Comparison of ENCODE assay signal across 1 cellular context in the genomic region with DNA sequence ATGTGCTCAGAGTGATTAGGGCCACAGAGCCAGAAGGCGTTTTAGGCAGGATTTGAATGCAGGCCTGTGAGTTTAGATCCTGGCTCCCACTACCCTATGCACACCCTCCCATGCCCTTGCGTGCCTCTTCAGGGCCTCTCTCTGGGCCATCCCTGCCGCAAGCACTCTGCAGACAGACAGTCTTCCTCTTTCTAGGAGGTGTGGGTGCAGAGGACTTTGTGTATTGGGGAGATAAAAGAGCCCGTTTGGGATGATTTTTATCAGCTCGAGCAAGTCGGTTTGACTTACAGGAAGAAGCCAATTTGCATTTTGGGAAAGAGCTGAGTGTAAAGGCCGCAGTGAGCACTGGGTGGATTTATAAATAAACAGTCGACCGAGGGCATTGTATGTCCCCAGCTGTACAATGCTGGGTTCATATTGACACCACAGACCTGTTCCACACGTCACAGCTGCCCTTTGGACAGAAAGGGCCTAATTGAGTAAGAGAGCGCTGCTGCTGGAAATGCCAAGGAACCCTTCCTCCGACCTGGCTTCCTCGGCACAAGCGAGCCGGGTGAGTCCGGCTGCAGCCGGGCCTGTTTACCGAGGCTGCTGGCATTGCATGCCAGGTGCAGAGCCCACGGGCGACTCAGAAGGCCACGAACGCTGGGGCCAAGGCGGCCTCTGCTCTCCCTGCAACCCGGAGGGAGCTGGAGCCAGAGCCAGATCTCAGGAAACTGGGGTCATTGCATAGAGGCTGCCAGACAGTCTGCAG.
A peak's percentile ranks its signal among the peaks of the same experiment; 100 is the strongest.
TF ChIP-seq lines count a peak whose summit lies in the region.

No MANE protein-coding gene starts in this region.

TF ChIP-seq in HepG2, 621 proteins besides CTCF, POLR2A, EP300 and RAD21 (continued from another document and continues in another):
- TF ChIP-seq, protein P1, sequence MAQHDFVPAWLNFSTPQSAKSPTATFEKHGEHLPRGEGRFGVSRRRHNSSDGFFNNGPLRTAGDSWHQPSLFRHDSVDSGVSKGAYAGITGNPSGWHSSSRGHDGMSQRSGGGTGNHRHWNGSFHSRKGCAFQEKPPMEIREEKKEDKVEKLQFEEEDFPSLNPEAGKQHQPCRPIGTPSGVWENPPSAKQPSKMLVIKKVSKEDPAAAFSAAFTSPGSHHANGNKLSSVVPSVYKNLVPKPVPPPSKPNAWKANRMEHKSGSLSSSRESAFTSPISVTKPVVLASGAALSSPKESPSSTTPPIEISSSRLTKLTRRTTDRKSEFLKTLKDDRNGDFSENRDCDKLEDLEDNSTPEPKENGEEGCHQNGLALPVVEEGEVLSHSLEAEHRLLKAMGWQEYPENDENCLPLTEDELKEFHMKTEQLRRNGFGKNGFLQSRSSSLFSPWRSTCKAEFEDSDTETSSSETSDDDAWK (CRISPR knock-in tag; IDR thresholded peaks at IDR 0.05) = no peak
- TF ChIP-seq NRL (CRISPR knock-in tag; IDR thresholded peaks at IDR 0.05; ENCODE audit: borderline replicate concordance) (no peak; the same call in 1 of the 2 replicates), HOXA3 (CRISPR knock-in tag; IDR thresholded peaks at IDR 0.05) (peak; percentile 91), ZNF282 (IDR thresholded peaks at IDR 0.05; ENCODE audit: partially characterized antibody) (no peak), HOXA7 (CRISPR knock-in tag; IDR thresholded peaks at IDR 0.05) (no peak), GATAD1 (CRISPR knock-in tag; IDR thresholded peaks at IDR 0.05) (0 out of 2 replicates have a peak, but pooled peaks have one; percentile 53), ESRRA (CRISPR knock-in tag; IDR thresholded peaks at IDR 0.05; ENCODE audit: low read depth) (no peak; the same call in none of the 2 replicates), IRX3 (CRISPR knock-in tag; IDR thresholded peaks at IDR 0.05; ENCODE audit: borderline replicate concordance, low read depth) (no peak), ZNF20 (CRISPR knock-in tag; IDR thresholded peaks at IDR 0.05) (no peak), TCF7 (IDR thresholded peaks at IDR 0.05; ENCODE audit: low read depth) (peak; percentile 66), CHD4 (IDR thresholded peaks at IDR 0.05; ENCODE audit: borderline replicate concordance, low read length) (peak; percentile 90), ZNF552 (CRISPR knock-in tag; IDR thresholded peaks at IDR 0.05; ENCODE audit: borderline replicate concordance) (0 out of 2 replicates have a peak, but pooled peaks have one; percentile 70), MTF2 (CRISPR knock-in tag; IDR thresholded peaks at IDR 0.05; ENCODE audit: borderline replicate concordance) (no peak), FOSL1 (CRISPR knock-in tag; IDR thresholded peaks at IDR 0.05; ENCODE audit: borderline replicate concordance) (no peak), ZFP36L1 (CRISPR knock-in tag; IDR thresholded peaks at IDR 0.05) (peak; percentile 84; the same call in 1 of the 2 replicates), ZNF776 (CRISPR knock-in tag; IDR thresholded peaks at IDR 0.05) (no peak), NR2F2 (IDR thresholded peaks at IDR 0.05; ENCODE audit: borderline replicate concordance, low read depth) (peak; percentile 35; the same call in 1 of the 2 replicates), IRF2 (CRISPR knock-in tag; IDR thresholded peaks at IDR 0.05) (peak; percentile 80; the same call in 1 of the 2 replicates), ZNF431 (CRISPR knock-in tag; IDR thresholded peaks at IDR 0.05; ENCODE audit: borderline replicate concordance, low read depth) (no peak; the same call in 1 of the 2 replicates), SCMH1 (CRISPR knock-in tag; IDR thresholded peaks at IDR 0.05; ENCODE audit: borderline replicate concordance) (no peak), FOXJ3 (CRISPR knock-in tag; IDR thresholded peaks at IDR 0.05; ENCODE audit: borderline replicate concordance) (peak; percentile 89; the same call in 1 of the 2 replicates), HES4 (CRISPR knock-in tag; IDR thresholded peaks at IDR 0.05; ENCODE audit: borderline replicate concordance) (no peak), NR2F6 (IDR thresholded peaks at IDR 0.05) (peak; percentile 78), NR2F6 (CRISPR knock-in tag; IDR thresholded peaks at IDR 0.05) (peak; percentile 84), NFKBIZ (CRISPR knock-in tag; IDR thresholded peaks at IDR 0.05) (peak; percentile 94), SIN3A (IDR thresholded peaks at IDR 0.05; ENCODE audit: borderline replicate concordance, low read depth, low read length) (no peak; the same call in 1 of the 2 replicates), SIX4 (CRISPR knock-in tag; IDR thresholded peaks at IDR 0.05) (peak; percentile 84), EED (CRISPR knock-in tag; IDR thresholded peaks at IDR 0.05) (no peak), MLLT10 (CRISPR knock-in tag; IDR thresholded peaks at IDR 0.05) (no peak), ZNF460 (CRISPR knock-in tag; IDR thresholded peaks at IDR 0.05; ENCODE audit: borderline replicate concordance) (no peak), ZNF350 (CRISPR knock-in tag; IDR thresholded peaks at IDR 0.05; ENCODE audit: borderline replicate concordance, low read depth) (no peak; the same call in 1 of the 2 replicates), SKI (IDR thresholded peaks at IDR 0.05; ENCODE audit: partially characterized antibody) (no peak), TMF1 (CRISPR knock-in tag; IDR thresholded peaks at IDR 0.05; ENCODE audit: low read depth) (no peak), ZNF777 (CRISPR knock-in tag; IDR thresholded peaks at IDR 0.05) (no peak), SIN3B (IDR thresholded peaks at IDR 0.05; ENCODE audit: low read length) (no peak), BCL6 (CRISPR knock-in tag; IDR thresholded peaks at IDR 0.05) (peak; percentile 97)
- TF ChIP-seq, protein P2, sequence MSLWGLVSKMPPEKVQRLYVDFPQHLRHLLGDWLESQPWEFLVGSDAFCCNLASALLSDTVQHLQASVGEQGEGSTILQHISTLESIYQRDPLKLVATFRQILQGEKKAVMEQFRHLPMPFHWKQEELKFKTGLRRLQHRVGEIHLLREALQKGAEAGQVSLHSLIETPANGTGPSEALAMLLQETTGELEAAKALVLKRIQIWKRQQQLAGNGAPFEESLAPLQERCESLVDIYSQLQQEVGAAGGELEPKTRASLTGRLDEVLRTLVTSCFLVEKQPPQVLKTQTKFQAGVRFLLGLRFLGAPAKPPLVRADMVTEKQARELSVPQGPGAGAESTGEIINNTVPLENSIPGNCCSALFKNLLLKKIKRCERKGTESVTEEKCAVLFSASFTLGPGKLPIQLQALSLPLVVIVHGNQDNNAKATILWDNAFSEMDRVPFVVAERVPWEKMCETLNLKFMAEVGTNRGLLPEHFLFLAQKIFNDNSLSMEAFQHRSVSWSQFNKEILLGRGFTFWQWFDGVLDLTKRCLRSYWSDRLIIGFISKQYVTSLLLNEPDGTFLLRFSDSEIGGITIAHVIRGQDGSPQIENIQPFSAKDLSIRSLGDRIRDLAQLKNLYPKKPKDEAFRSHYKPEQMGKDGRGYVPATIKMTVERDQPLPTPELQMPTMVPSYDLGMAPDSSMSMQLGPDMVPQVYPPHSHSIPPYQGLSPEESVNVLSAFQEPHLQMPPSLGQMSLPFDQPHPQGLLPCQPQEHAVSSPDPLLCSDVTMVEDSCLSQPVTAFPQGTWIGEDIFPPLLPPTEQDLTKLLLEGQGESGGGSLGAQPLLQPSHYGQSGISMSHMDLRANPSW (CRISPR knock-in tag; IDR thresholded peaks at IDR 0.05; ENCODE audit: borderline replicate concordance) = no peak
- TF ChIP-seq, protein P3, sequence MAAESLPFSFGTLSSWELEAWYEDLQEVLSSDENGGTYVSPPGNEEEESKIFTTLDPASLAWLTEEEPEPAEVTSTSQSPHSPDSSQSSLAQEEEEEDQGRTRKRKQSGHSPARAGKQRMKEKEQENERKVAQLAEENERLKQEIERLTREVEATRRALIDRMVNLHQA (CRISPR knock-in tag; IDR thresholded peaks at IDR 0.05) = no peak
- TF ChIP-seq, protein P4, sequence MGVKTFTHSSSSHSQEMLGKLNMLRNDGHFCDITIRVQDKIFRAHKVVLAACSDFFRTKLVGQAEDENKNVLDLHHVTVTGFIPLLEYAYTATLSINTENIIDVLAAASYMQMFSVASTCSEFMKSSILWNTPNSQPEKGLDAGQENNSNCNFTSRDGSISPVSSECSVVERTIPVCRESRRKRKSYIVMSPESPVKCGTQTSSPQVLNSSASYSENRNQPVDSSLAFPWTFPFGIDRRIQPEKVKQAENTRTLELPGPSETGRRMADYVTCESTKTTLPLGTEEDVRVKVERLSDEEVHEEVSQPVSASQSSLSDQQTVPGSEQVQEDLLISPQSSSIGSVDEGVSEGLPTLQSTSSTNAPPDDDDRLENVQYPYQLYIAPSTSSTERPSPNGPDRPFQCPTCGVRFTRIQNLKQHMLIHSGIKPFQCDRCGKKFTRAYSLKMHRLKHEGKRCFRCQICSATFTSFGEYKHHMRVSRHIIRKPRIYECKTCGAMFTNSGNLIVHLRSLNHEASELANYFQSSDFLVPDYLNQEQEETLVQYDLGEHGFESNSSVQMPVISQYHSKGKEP (CRISPR knock-in tag; IDR thresholded peaks at IDR 0.05) = no peak
- TF ChIP-seq, protein P5, sequence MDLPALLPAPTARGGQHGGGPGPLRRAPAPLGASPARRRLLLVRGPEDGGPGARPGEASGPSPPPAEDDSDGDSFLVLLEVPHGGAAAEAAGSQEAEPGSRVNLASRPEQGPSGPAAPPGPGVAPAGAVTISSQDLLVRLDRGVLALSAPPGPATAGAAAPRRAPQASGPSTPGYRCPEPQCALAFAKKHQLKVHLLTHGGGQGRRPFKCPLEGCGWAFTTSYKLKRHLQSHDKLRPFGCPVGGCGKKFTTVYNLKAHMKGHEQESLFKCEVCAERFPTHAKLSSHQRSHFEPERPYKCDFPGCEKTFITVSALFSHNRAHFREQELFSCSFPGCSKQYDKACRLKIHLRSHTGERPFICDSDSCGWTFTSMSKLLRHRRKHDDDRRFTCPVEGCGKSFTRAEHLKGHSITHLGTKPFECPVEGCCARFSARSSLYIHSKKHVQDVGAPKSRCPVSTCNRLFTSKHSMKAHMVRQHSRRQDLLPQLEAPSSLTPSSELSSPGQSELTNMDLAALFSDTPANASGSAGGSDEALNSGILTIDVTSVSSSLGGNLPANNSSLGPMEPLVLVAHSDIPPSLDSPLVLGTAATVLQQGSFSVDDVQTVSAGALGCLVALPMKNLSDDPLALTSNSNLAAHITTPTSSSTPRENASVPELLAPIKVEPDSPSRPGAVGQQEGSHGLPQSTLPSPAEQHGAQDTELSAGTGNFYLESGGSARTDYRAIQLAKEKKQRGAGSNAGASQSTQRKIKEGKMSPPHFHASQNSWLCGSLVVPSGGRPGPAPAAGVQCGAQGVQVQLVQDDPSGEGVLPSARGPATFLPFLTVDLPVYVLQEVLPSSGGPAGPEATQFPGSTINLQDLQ (CRISPR knock-in tag; IDR thresholded peaks at IDR 0.05) = peak; percentile 22; the same call in 1 of the 2 replicates
- TF ChIP-seq, protein P6, sequence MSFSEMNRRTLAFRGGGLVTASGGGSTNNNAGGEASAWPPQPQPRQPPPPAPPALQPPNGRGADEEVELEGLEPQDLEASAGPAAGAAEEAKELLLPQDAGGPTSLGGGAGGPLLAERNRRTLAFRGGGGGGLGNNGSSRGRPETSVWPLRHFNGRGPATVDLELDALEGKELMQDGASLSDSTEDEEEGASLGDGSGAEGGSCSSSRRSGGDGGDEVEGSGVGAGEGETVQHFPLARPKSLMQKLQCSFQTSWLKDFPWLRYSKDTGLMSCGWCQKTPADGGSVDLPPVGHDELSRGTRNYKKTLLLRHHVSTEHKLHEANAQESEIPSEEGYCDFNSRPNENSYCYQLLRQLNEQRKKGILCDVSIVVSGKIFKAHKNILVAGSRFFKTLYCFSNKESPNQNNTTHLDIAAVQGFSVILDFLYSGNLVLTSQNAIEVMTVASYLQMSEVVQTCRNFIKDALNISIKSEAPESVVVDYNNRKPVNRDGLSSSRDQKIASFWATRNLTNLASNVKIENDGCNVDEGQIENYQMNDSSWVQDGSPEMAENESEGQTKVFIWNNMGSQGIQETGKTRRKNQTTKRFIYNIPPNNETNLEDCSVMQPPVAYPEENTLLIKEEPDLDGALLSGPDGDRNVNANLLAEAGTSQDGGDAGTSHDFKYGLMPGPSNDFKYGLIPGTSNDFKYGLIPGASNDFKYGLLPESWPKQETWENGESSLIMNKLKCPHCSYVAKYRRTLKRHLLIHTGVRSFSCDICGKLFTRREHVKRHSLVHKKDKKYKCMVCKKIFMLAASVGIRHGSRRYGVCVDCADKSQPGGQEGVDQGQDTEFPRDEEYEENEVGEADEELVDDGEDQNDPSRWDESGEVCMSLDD (CRISPR knock-in tag; IDR thresholded peaks at IDR 0.05; ENCODE audit: borderline replicate concordance) = no peak
- TF ChIP-seq, protein P7, sequence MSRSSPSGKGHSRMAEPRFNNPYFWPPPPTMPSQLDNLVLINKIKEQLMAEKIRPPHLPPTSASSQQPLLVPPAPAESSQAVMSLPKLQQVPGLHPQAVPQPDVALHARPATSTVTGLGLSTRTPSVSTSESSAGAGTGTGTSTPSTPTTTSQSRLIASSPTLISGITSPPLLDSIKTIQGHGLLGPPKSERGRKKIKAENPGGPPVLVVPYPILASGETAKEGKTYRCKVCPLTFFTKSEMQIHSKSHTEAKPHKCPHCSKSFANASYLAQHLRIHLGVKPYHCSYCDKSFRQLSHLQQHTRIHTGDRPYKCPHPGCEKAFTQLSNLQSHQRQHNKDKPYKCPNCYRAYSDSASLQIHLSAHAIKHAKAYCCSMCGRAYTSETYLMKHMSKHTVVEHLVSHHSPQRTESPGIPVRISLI (CRISPR knock-in tag; IDR thresholded peaks at IDR 0.05; ENCODE audit: borderline replicate concordance) = no peak
- TF ChIP-seq, protein P8, sequence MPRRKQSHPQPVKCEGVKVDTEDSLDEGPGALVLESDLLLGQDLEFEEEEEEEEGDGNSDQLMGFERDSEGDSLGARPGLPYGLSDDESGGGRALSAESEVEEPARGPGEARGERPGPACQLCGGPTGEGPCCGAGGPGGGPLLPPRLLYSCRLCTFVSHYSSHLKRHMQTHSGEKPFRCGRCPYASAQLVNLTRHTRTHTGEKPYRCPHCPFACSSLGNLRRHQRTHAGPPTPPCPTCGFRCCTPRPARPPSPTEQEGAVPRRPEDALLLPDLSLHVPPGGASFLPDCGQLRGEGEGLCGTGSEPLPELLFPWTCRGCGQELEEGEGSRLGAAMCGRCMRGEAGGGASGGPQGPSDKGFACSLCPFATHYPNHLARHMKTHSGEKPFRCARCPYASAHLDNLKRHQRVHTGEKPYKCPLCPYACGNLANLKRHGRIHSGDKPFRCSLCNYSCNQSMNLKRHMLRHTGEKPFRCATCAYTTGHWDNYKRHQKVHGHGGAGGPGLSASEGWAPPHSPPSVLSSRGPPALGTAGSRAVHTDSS (CRISPR knock-in tag; conservative IDR thresholded peaks at IDR 0.05) = no peak
- TF ChIP-seq, protein P9, sequence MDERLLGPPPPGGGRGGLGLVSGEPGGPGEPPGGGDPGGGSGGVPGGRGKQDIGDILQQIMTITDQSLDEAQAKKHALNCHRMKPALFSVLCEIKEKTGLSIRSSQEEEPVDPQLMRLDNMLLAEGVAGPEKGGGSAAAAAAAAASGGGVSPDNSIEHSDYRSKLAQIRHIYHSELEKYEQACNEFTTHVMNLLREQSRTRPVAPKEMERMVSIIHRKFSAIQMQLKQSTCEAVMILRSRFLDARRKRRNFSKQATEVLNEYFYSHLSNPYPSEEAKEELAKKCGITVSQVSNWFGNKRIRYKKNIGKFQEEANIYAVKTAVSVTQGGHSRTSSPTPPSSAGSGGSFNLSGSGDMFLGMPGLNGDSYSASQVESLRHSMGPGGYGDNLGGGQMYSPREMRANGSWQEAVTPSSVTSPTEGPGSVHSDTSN (CRISPR knock-in tag; IDR thresholded peaks at IDR 0.05) = no peak
- TF ChIP-seq, protein P10, sequence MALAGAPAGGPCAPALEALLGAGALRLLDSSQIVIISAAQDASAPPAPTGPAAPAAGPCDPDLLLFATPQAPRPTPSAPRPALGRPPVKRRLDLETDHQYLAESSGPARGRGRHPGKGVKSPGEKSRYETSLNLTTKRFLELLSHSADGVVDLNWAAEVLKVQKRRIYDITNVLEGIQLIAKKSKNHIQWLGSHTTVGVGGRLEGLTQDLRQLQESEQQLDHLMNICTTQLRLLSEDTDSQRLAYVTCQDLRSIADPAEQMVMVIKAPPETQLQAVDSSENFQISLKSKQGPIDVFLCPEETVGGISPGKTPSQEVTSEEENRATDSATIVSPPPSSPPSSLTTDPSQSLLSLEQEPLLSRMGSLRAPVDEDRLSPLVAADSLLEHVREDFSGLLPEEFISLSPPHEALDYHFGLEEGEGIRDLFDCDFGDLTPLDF (CRISPR knock-in tag; IDR thresholded peaks at IDR 0.05) = 0 out of 2 replicates have a peak, but pooled peaks have one; percentile 35
